ENCODE assay signal across 8 cellular contexts in the genomic region with DNA sequence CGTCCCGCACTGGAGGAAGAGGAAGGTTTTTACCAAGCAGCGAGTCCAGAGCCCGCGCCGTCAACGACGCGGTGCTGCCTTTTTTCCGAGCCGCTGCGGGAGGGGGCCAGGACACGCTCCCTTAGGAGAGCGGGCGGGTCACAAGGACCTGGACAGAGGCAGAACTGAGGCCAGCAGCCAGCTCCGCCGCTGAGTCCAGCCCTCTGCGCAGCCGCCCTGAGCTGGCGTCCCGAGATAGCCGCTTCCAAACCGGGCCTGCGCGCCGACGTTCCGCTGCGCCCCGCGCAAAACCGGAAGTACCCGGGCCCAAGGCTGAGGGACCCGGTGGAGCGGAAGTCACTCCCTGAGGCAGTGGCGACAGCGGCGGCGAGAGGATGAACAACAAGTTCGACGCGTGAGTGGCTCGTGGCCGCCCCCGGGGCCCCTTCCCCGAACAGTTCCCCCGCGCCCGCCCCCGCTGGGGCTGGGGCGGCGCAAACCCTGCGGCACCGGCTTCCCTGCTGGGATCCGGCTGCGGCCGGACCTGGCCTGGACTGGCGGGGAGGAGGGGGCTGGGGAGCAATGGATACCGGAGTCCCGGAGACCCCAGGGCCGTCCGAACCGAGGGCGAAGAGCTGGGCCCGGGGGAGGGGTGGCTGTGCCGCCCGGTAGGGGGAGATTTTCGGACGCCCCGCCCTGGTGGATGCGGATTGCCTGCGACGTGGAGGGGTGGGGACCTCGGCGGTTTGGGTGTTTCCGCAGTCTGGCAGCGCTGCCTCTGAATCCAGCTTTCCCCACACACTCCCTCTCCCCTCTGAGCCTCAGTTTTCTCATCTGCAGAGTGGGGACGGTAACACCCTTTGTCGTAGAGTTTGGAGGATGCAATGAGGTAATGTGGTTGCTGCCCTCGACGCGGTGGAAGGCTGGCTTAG. TPM values are rescaled to one million over a fixed set of nuclear protein-coding genes. Genes with fewer than 3 reads are reported as not detected.
DNase-seq lines count a peak whose midpoint lies in the region; ATAC-seq and TF ChIP-seq lines count a peak whose summit lies in the region.

A gene with protein sequence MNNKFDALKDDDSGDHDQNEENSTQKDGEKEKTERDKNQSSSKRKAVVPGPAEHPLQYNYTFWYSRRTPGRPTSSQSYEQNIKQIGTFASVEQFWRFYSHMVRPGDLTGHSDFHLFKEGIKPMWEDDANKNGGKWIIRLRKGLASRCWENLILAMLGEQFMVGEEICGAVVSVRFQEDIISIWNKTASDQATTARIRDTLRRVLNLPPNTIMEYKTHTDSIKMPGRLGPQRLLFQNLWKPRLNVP (plus strand): TSS at position 339 of the 911 bp plus-strand sequence. CDS start 36 bp downstream, at position 375.
A gene (minus strand): TSS at position 207 of the 911 bp plus-strand sequence. CDS start 675 bp downstream, outside the sequence.

- peak within 1 kb of the TSS; percentile 95 for H3K18ac ChIP-seq in trophoblast cell (ENCODE audit: low read length)

- H3K27ac ChIP-seq in cardiac muscle cell = peak within 1 kb of the TSS; percentile 94
- H3K27ac ChIP-seq in trophoblast cell (ENCODE audit: low read depth, low read length) = peak within 1 kb of the TSS; percentile 97
- H3K27ac ChIP-seq in transverse colon = peak within 1 kb of the TSS; percentile 96 to 100 (median 98)

- intact Hi-C loops in transverse colon (cut with DNase I; ENCODE audit: low total_unique reads) = no loop called here

- peak within 1 kb of the TSS; percentile 41 for H2AFZ ChIP-seq in trophoblast cell (ENCODE audit: insufficient read depth, low read length, poor library complexity)

- H4K12ac ChIP-seq in trophoblast cell (ENCODE audit: low read depth, low read length) = peak within 1 kb of the TSS; percentile 97

- peak within 1 kb of the TSS; percentile 84 for H3K4ac ChIP-seq in trophoblast cell (ENCODE audit: low read depth, low read length)

- peak within 1 kb of the TSS; percentile 80 for H2AK5ac ChIP-seq in trophoblast cell (ENCODE audit: low read length)

- peak; percentile 87 for TF ChIP-seq POLR2A in transverse colon (IDR thresholded peaks at IDR 0.05)

- H3K4me2 ChIP-seq in trophoblast cell (ENCODE audit: low read length) = peak within 1 kb of the TSS; percentile 84

- H3K9ac ChIP-seq in trophoblast cell (ENCODE audit: low read length) = peak within 1 kb of the TSS; percentile 96

- H3K9me3 ChIP-seq in cardiac muscle cell (ENCODE audit: low read depth) = no peaks in the 10 kb centered on the region
- no peaks in the 10 kb centered on the region for H3K9me3 ChIP-seq in trophoblast cell (ENCODE audit: insufficient read depth, low read depth, low read length)
- no peaks in the 10 kb centered on the region for H3K9me3 ChIP-seq in transverse colon

- H3K14ac ChIP-seq in trophoblast cell (ENCODE audit: low read length) = peak within 1 kb of the TSS; percentile 83

- peak within 1 kb of the TSS; percentile 88 for H2BK120ac ChIP-seq in trophoblast cell (ENCODE audit: insufficient read depth, low read length, poor library complexity)

- H3K36me3 ChIP-seq in cardiac muscle cell (no peaks in the 10 kb centered on the region), trophoblast cell (ENCODE audit: control insufficient read depth in 1 of 2, insufficient read depth in 2 of 2, low read length in 2 of 2) (peaks cover 3 to 10% of the 10 kb centered on the region in 2 experiments), transverse colon (no peaks in the 10 kb centered on the region)

- H3K79me1 ChIP-seq in trophoblast cell (ENCODE audit: low read length) = peaks cover 11% of the 10 kb centered on the region

- H3K23ac ChIP-seq in trophoblast cell (ENCODE audit: low read length) = no peak within 1 kb of the TSS

- in situ Hi-C loops in transverse colon (cut with MboI; ENCODE audit: low pct_ligation_motif_present in 1 of 4, low pct_unique_long_range_greater_than_20kb in 1 of 4, low sequenced_read_pairs in 3 of 4) = no loop called here

- TF ChIP-seq EP300 in transverse colon (IDR thresholded peaks at IDR 0.05; ENCODE audit: low read depth) = no peak

- H3K4me3 ChIP-seq in cardiac muscle cell = peak within 1 kb of the TSS; percentile 40
- peak within 1 kb of the TSS; percentile 88 for H3K4me3 ChIP-seq in trophoblast cell (ENCODE audit: low read depth, low read length)
- H3K4me3 ChIP-seq in transverse colon = peak within 1 kb of the TSS; percentile 69 to 96 (median 88)

- WGBS in trophoblast cell (ENCODE audit: extremely low coverage, insufficient coverage, insufficient read length) = no CpG with 5 or more reads among the region's 82 CpGs
- 1% methylated on average over 60 of the region's 82 CpGs; no CpG with 5 or more reads in 1 of the 2 donors for WGBS in transverse colon (ENCODE audit: low coverage in 1 of 2), 2 donors

- H2BK5ac ChIP-seq in trophoblast cell (ENCODE audit: low read depth, low read length, poor library complexity) = peak within 1 kb of the TSS; percentile 94

- peak; percentile 93 for ATAC-seq in HG02678 (IDR thresholded peaks at IDR 0.05; ENCODE audit: unreplicated experiment)

- peak within 1 kb of the TSS; percentile 96 for H4K8ac ChIP-seq in trophoblast cell (ENCODE audit: low read depth, low read length)

- H2BK12ac ChIP-seq in trophoblast cell (ENCODE audit: low read length) = no peak within 1 kb of the TSS

- peaks cover 3% of the 10 kb centered on the region for H3K4me1 ChIP-seq in cardiac muscle cell (ENCODE audit: low read depth)
- H3K4me1 ChIP-seq in trophoblast cell (ENCODE audit: control insufficient read depth in 1 of 2, insufficient read depth in 2 of 2, low read length in 2 of 2) = peaks cover 0 to 4% of the 10 kb centered on the region in 2 experiments
- peaks cover 7 to 31% (median 17%) of the 10 kb centered on the region in 4 donors for H3K4me1 ChIP-seq in transverse colon

- peak within 1 kb of the TSS; percentile 98 for H4K91ac ChIP-seq in trophoblast cell (ENCODE audit: low read depth, low read length)

- DNase-seq in NCI-H1105 treated with DMSO at 0.1 percent for 48 hours (lab: John Stamatoyannopoulos, UW) = peak; percentile 78
- DNase-seq in SKM-1 treated with dmso at 0.1 percent for 144 hours (lab: John Stamatoyannopoulos, UW; ENCODE audit: unreplicated experiment) = peak; percentile 84
- DNase-seq in activated naive CD8-positive, alpha-beta T cell treated with anti-CD3 and anti-CD28 coated beads, Interleukin-2, amount 50 U/mL, for 16 hours (ENCODE audit: low read depth, low spot score) = peak; percentile 87
- DNase-seq in cardiac muscle cell (ENCODE audit: low read depth in 1 of 2, low spot score in 1 of 2) = peak; percentile 95 to 97
- DNase-seq in trophoblast cell = peak; percentile 96
- DNase-seq in transverse colon = peak; percentile 95

- H3K27me3 ChIP-seq in cardiac muscle cell (no peaks in the 10 kb centered on the region), trophoblast cell (ENCODE audit: insufficient read depth, low read length) (no peaks in the 10 kb centered on the region), transverse colon (no peaks in the 10 kb centered on the region)

- TF ChIP-seq CTCF in GM12873 (IDR thresholded peaks at IDR 0.05; ENCODE audit: insufficient read depth, low read depth, low read length, missing control alignments) (peak; percentile 24), cardiac muscle cell (IDR thresholded peaks at IDR 0.05; ENCODE audit: low read depth, low read length) (peak; percentile 14), transverse colon (IDR thresholded peaks at IDR 0.05) (peak in 4 of 5 experiments; percentile 28 to 82 (median 48))

- H3K79me2 ChIP-seq in trophoblast cell (ENCODE audit: control insufficient read depth, insufficient read depth, low read length, poor library complexity) = peaks cover 11% of the 10 kb centered on the region

RNA-seq across cellular contexts. Expression of the first gene that starts in this region (rescaled TPM):
- total RNA-seq in cardiac muscle cell (48.0 and 53.2 TPM in 2 replicates), transverse colon (1,000 to 10,000 TPM in 1 of 4 donors, 10 to 100 TPM in 3; 46.0 to 2,324 (median 55.7) TPM)
- polyA plus RNA-seq in cardiac muscle cell = 85.5 and 101 TPM in 2 replicates
- polyA plus RNA-seq in trophoblast cell (2013) = 71.8 and 79.9 TPM in 2 replicates

RNA-seq across cellular contexts. Expression of the second gene that starts in this region (rescaled TPM):
- 8.3 and 10.6 TPM in 2 replicates for total RNA-seq in cardiac muscle cell
- 12.5 and 14.8 TPM in 2 replicates for polyA plus RNA-seq in cardiac muscle cell
- 1.9 and 2.2 TPM in 2 replicates for polyA plus RNA-seq in trophoblast cell (2013)
- total RNA-seq in transverse colon = 10 to 100 TPM in 2 of 4 donors, 1 to 10 TPM in 2; 4.6 to 23.1 (median 11.9) TPM

Comparison
In these comparisons a context has a peak if more than half of its experiments do, and no peak if none do; other contexts are left out.
1. Peak in every context shown above with its lines: DNase-seq, ATAC-seq, H3K4me3 ChIP-seq and H3K27ac ChIP-seq.